Comparison of ENCODE assay signal across 19 cellular contexts in genomic region chr18:12943200-12943599, GRCh38. TPM values are rescaled to one million over a fixed set of nuclear protein-coding genes. Genes with fewer than 3 reads are reported as not detected.
DNase-seq lines count a peak whose midpoint lies in the region; ATAC-seq and TF ChIP-seq lines count a peak whose summit lies in the region.
"Had no signal": no experiment of that assay in that cellular context is flagged by ENCODE, and none has a peak within 500 bp of the region (broad histone marks: within the 10 kb centered on the region; RNA-seq: fewer than 3 reads in every experiment).

No MANE protein-coding gene starts in this region.

- DNase-seq in Daoy (ENCODE audit: low read depth) (peak; percentile 47), T-helper 17 cell (no peak), neural crest cell (ENCODE audit: low read depth, low spot score) (no peak), NCI-H2081 (lab: John Stamatoyannopoulos, UW) (no peak), NCI-H1417 (lab: John Stamatoyannopoulos, UW) (no peak), NCI-H526 treated with DMSO at 0.1 percent for 48 hours (lab: John Stamatoyannopoulos, UW) (no peak)
- DNase-seq: C1 segment of cervical spinal cord; CD8-positive, alpha-beta memory T cell; DMS79; GDM1; H9; KBM-7; MV-4-11; NCI-H187; NCI-H2227 treated with DMSO at 0.1 percent for 48 hours; NCI-H510A treated with DMSO at 0.1 percent for 48 hours; PC-9 had no signal

- no peak for ATAC-seq in T-helper 17 cell
- ATAC-seq: A549 had no signal

- CTCF ChIA-PET in HEK293 (lab: Yijun Ruan, JAX) = interaction anchor here (0.5 to 3.1 kb wide), 7 partner anchors 9 to 1101 kb away, joined by 3 to 17 read pairs (median 5); no protein-coding TSS in a partner anchor

- peaks cover 5% of the 10 kb centered on the region for H3K4me1 ChIP-seq in HEK293 (ENCODE audit: control insufficient read depth, insufficient read depth, low read length)

- no peak overlapping the region for H3K4me3 ChIP-seq in HEK293 (ENCODE audit: low read depth, low read length)
- H3K4me3 ChIP-seq: A549, PC-9 had no signal

- peak overlapping the region; percentile 33 for H3K4me3 Mint-ChIP-seq in T-helper 17 cell
- peak overlapping the region; percentile 24 for H3K4me3 Mint-ChIP-seq in neural crest cell
- H3K4me3 Mint-ChIP-seq: H9 had no signal

- H3K36me3 ChIP-seq in HEK293 (ENCODE audit: control insufficient read depth in 2 of 2, insufficient read depth in 1 of 2, low read length in 2 of 2) = no peaks in the 10 kb centered on the region

- TF ChIP-seq CTCF in HEK293 (tag by site-specific recombination; IDR thresholded peaks at IDR 0.05) (no peak), neural crest cell (conservative IDR thresholded peaks at IDR 0.05) (no peak)

- peaks cover 2% of the 10 kb centered on the region for H3K36me3 Mint-ChIP-seq in T-helper 17 cell (ENCODE audit: low read depth)
- no peaks in the 10 kb centered on the region for H3K36me3 Mint-ChIP-seq in neural crest cell (ENCODE audit: low read depth)

- no peaks in the 10 kb centered on the region for H3K9me3 Mint-ChIP-seq in neural crest cell
- H3K9me3 Mint-ChIP-seq: CD8-positive, alpha-beta memory T cell; H9 had no signal

- no peak overlapping the region for H3K27ac ChIP-seq in HEK293 (ENCODE audit: extremely low read depth, low read depth, low read length)
- H3K27ac ChIP-seq: A549, PC-9 had no signal

- H3K4me1 Mint-ChIP-seq in T-helper 17 cell = peaks cover 11% of the 10 kb centered on the region
- H3K4me1 Mint-ChIP-seq in neural crest cell = peaks cover 17% of the 10 kb centered on the region

- POLR2A ChIA-PET in HEK293 (lab: Yijun Ruan, JAX) = interaction anchor here (1.2 to 6.9 kb wide), 3 partner anchors 48 to 241 kb away, joined by 3 to 66 read pairs (median 3); partner anchors contain the start of genes CEP192, CEP76 and PSMG2

- H3K27ac Mint-ChIP-seq in T-helper 17 cell (no peak overlapping the region), neural crest cell (ENCODE audit: unreplicated experiment) (no peak overlapping the region)
- H3K27ac Mint-ChIP-seq: H9 had no signal

- H3K9me3 ChIP-seq in HEK293 (ENCODE audit: control insufficient read depth, insufficient read depth, low read depth, low read length) = no peaks in the 10 kb centered on the region
- no peaks in the 10 kb centered on the region for H3K9me3 ChIP-seq in T-helper 17 cell (ENCODE audit: control insufficient read depth, low read length, poor library complexity, severe bottlenecking)
- H3K9me3 ChIP-seq: A549 had no signal

- H3K27me3 Mint-ChIP-seq in T-helper 17 cell (no peaks in the 10 kb centered on the region), neural crest cell (ENCODE audit: low read depth) (no peaks in the 10 kb centered on the region)

TF ChIP-seq in HEK293, 187 proteins besides CTCF, POLR2A, EP300 and RAD21:
- TF ChIP-seq GLIS1 (tag by site-specific recombination; IDR thresholded peaks at IDR 0.05) = peak; percentile 68
- no peak for TF ChIP-seq SETDB1 (IDR thresholded peaks at IDR 0.05; ENCODE audit: insufficient read length, low read length)
TF ChIP-seq in HEK293: peak in this region for 1.

RNA-seq across cellular contexts. Expression of gene SEH1L, which starts 4.6 kb away (rescaled TPM):
- 57.8 and 125 TPM in 2 replicates for total RNA-seq in Daoy (2014; rRNA removed; shearing (Covaris generic))
- total RNA-seq in T-helper 17 cell (10 to 100 TPM; 32.4 to 35.9 TPM), neural crest cell (64.2 and 74.5 TPM in 2 replicates)

RNA-seq across cellular contexts. Expression of gene CEP192, which starts 48.0 kb away (rescaled TPM):
- total RNA-seq in Daoy (2014; rRNA removed; shearing (Covaris generic)) = 18.6 and 20.7 TPM in 2 replicates
- 10 to 100 TPM; 30.4 to 32.6 TPM for total RNA-seq in T-helper 17 cell
- total RNA-seq in neural crest cell = 39.6 and 39.9 TPM in 2 replicates

RNA-seq across cellular contexts. Expression of gene PTPN2, which starts 59.2 kb away (rescaled TPM):
- 33.4 and 48.9 TPM in 2 replicates for total RNA-seq in Daoy (2014; rRNA removed; shearing (Covaris generic))
- total RNA-seq in T-helper 17 cell (10 to 100 TPM; 72.8 to 74.8 TPM), neural crest cell (31.7 and 34.4 TPM in 2 replicates)
